8 cellular contexts compared by ENCODE assay signal in the genomic region with DNA sequence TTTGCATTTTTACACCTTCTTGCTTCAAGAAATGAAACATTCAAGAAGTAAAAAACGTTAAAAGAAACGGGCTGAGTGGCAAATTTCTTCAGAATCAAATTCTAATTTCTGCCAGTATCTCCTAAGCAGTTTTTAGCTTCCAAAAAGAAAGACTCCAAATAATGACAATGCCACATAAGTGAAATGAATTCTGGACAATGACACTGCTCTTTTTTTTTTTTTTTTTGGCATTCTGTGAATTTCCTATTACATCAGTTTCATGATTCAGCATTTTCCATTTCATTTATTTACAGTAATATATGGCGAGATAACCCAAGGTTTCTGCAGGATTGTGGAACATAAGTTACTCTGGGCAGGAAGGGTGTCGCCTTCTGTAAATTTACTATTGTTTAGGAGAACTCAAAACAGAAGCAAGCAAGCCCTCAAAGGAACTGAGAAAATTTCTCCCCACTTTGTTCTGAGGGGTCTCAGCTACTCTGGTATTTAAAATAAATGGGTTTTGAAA. TPM values are rescaled to one million over a fixed set of nuclear protein-coding genes. Genes with fewer than 3 reads are reported as not detected.
DNase-seq lines count a peak whose midpoint lies in the region; ATAC-seq, FAIRE-seq and TF ChIP-seq lines count a peak whose summit lies in the region.

No MANE protein-coding gene starts in this region.

- H3K36me3 ChIP-seq in SK-N-MC (ENCODE audit: insufficient read depth, low read length) (no peaks in the 10 kb centered on the region), esophagus squamous epithelium (no peaks in the 10 kb centered on the region), gastrocnemius medialis (no peaks in the 10 kb centered on the region)

- WGBS in esophagus squamous epithelium, 2 donors: 24 to 31% methylated on average over 4 of the region's 4 CpGs

- H3K4me1 ChIP-seq in esophagus squamous epithelium (peaks cover 7 to 53% (median 30%) of the 10 kb centered on the region in 3 donors), gastrocnemius medialis (peaks cover 0 to 11% of the 10 kb centered on the region in 2 donors)

- TF ChIP-seq CTCF in esophagus squamous epithelium (IDR thresholded peaks at IDR 0.05) (no peak), gastrocnemius medialis (IDR thresholded peaks at IDR 0.05 in 4 of 5, conservative IDR thresholded peaks at IDR 0.05 in 1 of 5) (no peak)

- peaks cover 0 to 19% (median 0%) of the 10 kb centered on the region in 4 donors for H3K27me3 ChIP-seq in esophagus squamous epithelium
- H3K27me3 ChIP-seq in gastrocnemius medialis: peaks cover 0 to 13% (median 0%) of the 10 kb centered on the region in 3 donors

- TF ChIP-seq POLR2A in esophagus squamous epithelium (IDR thresholded peaks at IDR 0.05): no peak
- no peak for TF ChIP-seq POLR2A in gastrocnemius medialis (IDR thresholded peaks at IDR 0.05)

- H3K27ac ChIP-seq in SK-N-MC (peak overlapping the region; percentile 31; the same call in 1 of the 2 replicates), esophagus squamous epithelium (peak overlapping the region; percentile 49 to 84 (median 72)), gastrocnemius medialis (peak overlapping the region in 3 of 4 donors; percentile 11 to 58 (median 13))

- peak overlapping the region; percentile 84 for H3K4me3 ChIP-seq in SK-N-MC
- peak overlapping the region; percentile 52 to 92 (median 74) for H3K4me3 ChIP-seq in esophagus squamous epithelium
- peak overlapping the region; percentile 54 to 68 (median 62) for H3K4me3 ChIP-seq in gastrocnemius medialis

- FAIRE-seq in urothelium cell line (lab: Jason Lieb, UNC): no peak

- H3K9me3 ChIP-seq in SK-N-MC (ENCODE audit: low read depth, low read length) (no peaks in the 10 kb centered on the region), esophagus squamous epithelium (no peaks in the 10 kb centered on the region), gastrocnemius medialis (no peaks in the 10 kb centered on the region)

- intact Hi-C loops in esophagus squamous epithelium (cut with DNase I): no loop called here
- intact Hi-C loops in gastrocnemius medialis (cut with DNase I; ENCODE audit: low total_unique reads): no loop called here

- in situ Hi-C loops in gastrocnemius medialis (cut with MboI; ENCODE audit: low sequenced_read_pairs in 4 of 4): no loop called here

- ATAC-seq in gastrocnemius medialis (no peak), HG03108 (IDR thresholded peaks at IDR 0.05; ENCODE audit: unreplicated experiment) (no peak)

- DNase-seq in H4 (ENCODE audit: low spot score) (peak; percentile 51), SK-N-MC (ENCODE audit: low read depth, low spot score) (no peak), esophagus squamous epithelium (lab: John Stamatoyannopoulos, UW) (no peak), gastrocnemius medialis (no peak), urothelium cell line (ENCODE audit: low spot score) (no peak), NCI-H2081 treated with DMSO at 0.1 percent for 48 hours (lab: John Stamatoyannopoulos, UW) (no peak), HT-29 (ENCODE audit: low spot score) (no peak)

- H3K9ac ChIP-seq in SK-N-MC (ENCODE audit: insufficient read length): peak overlapping the region; percentile 74

RNA-seq across cellular contexts. Expression of gene SEL1L3, which starts 1.3 kb away (rescaled TPM):
- total RNA-seq in H4 (2014; rRNA removed; shearing (Covaris generic)): 164 and 167 TPM in 2 replicates
- 10 to 100 TPM in 1 of 4 donors, 1 to 10 TPM in 3; 6.9 to 13.5 (median 7.5) TPM for total RNA-seq in esophagus squamous epithelium
- 1 to 10 TPM in 3 of 4 donors, under 1 TPM in 1; 0.73 to 4.1 (median 2.2) TPM for total RNA-seq in gastrocnemius medialis
- 54.4 and 55.9 TPM in 2 replicates for total RNA-seq in HT-29 (2014; rRNA removed; shearing (Covaris generic))

RNA-seq across cellular contexts. Expression of gene SMIM20, which starts 52.5 kb away (rescaled TPM):
- 97.2 and 130 TPM in 2 replicates for total RNA-seq in H4 (2014; rRNA removed; shearing (Covaris generic))
- total RNA-seq in esophagus squamous epithelium (10 to 100 TPM in 3 of 4 donors, 1 to 10 TPM in 1; 3.6 to 19.8 (median 15.5) TPM), gastrocnemius medialis (10 to 100 TPM; 36.4 to 59.4 (median 48.3) TPM)
- 19.4 and 22.5 TPM in 2 replicates for total RNA-seq in HT-29 (2014; rRNA removed; shearing (Covaris generic))

Comparison
In these comparisons a context has a peak if more than half of its experiments do, and no peak if none do; other contexts are left out.
1. H3K27ac ChIP-seq: peak in every context shown above with its lines; median percentile 72 in esophagus squamous epithelium; 31 in SK-N-MC; 13 in gastrocnemius medialis.